Comparison of ENCODE assay signal across 1 cellular context in genomic region chr17:8189711-8190477, GRCh38.
TF ChIP-seq lines count a peak whose summit lies in the region.

TSS of gene BORCS6 (minus strand) at chr17:8190180. CDS start at chr17:8190140, 40 bp downstream.

TF ChIP-seq in HepG2, 621 proteins besides CTCF, POLR2A, EP300 and RAD21 (continued from another document and continues in another):
- TF ChIP-seq ZNF383 (CRISPR knock-in tag; IDR thresholded peaks at IDR 0.05; ENCODE audit: borderline replicate concordance) (peak; percentile 93; the same call in 1 of the 2 replicates), MLXIP (CRISPR knock-in tag; IDR thresholded peaks at IDR 0.05; ENCODE audit: borderline replicate concordance) (no peak), ZBTB26 (CRISPR knock-in tag; IDR thresholded peaks at IDR 0.05; ENCODE audit: borderline replicate concordance) (no peak), HNRNPLL (IDR thresholded peaks at IDR 0.05; ENCODE audit: low read depth, low read length, poor library complexity, severe bottlenecking) (peak; percentile 20), ONECUT2 (CRISPR knock-in tag; IDR thresholded peaks at IDR 0.05) (no peak), FOXK1 (CRISPR knock-in tag; IDR thresholded peaks at IDR 0.05; ENCODE audit: borderline replicate concordance, low read depth) (peak; percentile 32; the same call in 1 of the 2 replicates), TFDP1 (CRISPR knock-in tag; IDR thresholded peaks at IDR 0.05; ENCODE audit: borderline replicate concordance) (no peak; the same call in 1 of the 2 replicates), NR2C2 (CRISPR knock-in tag; IDR thresholded peaks at IDR 0.05; ENCODE audit: borderline replicate concordance) (peak; percentile 38; the same call in 1 of the 2 replicates), ZFP37 (CRISPR knock-in tag; IDR thresholded peaks at IDR 0.05; ENCODE audit: borderline replicate concordance) (no peak), RELA (CRISPR knock-in tag; IDR thresholded peaks at IDR 0.05) (no peak), TP53 (CRISPR knock-in tag; conservative IDR thresholded peaks at IDR 0.05) (0 out of 2 replicates have a peak, but pooled peaks have one; percentile 68), SMARCE1 (IDR thresholded peaks at IDR 0.05; ENCODE audit: borderline replicate concordance) (no peak), LCORL (IDR thresholded peaks at IDR 0.05) (no peak), LCORL (CRISPR knock-in tag; IDR thresholded peaks at IDR 0.05) (peak; percentile 9; the same call in 1 of the 2 replicates), CEBPB (IDR thresholded peaks at IDR 0.05; ENCODE audit: borderline replicate concordance, low read depth, low read length) (no peak), MYC (CRISPR knock-in tag; IDR thresholded peaks at IDR 0.05; ENCODE audit: borderline replicate concordance) (peak; percentile 53; the same call in 1 of the 2 replicates), PHF8 (CRISPR knock-in tag; IDR thresholded peaks at IDR 0.05) (peak; percentile 71), ZNF775 (CRISPR knock-in tag; IDR thresholded peaks at IDR 0.05; ENCODE audit: borderline replicate concordance) (no peak), ZNF790 (CRISPR knock-in tag; IDR thresholded peaks at IDR 0.05; ENCODE audit: borderline replicate concordance) (no peak), ZNF292 (CRISPR knock-in tag; IDR thresholded peaks at IDR 0.05; ENCODE audit: borderline replicate concordance, low read depth) (no peak), ZNF34 (CRISPR knock-in tag; IDR thresholded peaks at IDR 0.05; ENCODE audit: borderline replicate concordance) (0 out of 2 replicates have a peak, but pooled peaks have one; percentile 49), ZNF558 (CRISPR knock-in tag; IDR thresholded peaks at IDR 0.05; ENCODE audit: borderline replicate concordance) (no peak), ZNF704 (CRISPR knock-in tag; IDR thresholded peaks at IDR 0.05; ENCODE audit: borderline replicate concordance) (no peak), ZNF414 (CRISPR knock-in tag; IDR thresholded peaks at IDR 0.05) (no peak), NPAS2 (CRISPR knock-in tag; IDR thresholded peaks at IDR 0.05; ENCODE audit: borderline replicate concordance) (no peak), BORCS8-MEF2B (CRISPR knock-in tag; IDR thresholded peaks at IDR 0.05) (0 out of 2 replicates have a peak, but pooled peaks have one; percentile 42), ZNF225 (CRISPR knock-in tag; IDR thresholded peaks at IDR 0.05) (no peak)
- TF ChIP-seq, protein P1, sequence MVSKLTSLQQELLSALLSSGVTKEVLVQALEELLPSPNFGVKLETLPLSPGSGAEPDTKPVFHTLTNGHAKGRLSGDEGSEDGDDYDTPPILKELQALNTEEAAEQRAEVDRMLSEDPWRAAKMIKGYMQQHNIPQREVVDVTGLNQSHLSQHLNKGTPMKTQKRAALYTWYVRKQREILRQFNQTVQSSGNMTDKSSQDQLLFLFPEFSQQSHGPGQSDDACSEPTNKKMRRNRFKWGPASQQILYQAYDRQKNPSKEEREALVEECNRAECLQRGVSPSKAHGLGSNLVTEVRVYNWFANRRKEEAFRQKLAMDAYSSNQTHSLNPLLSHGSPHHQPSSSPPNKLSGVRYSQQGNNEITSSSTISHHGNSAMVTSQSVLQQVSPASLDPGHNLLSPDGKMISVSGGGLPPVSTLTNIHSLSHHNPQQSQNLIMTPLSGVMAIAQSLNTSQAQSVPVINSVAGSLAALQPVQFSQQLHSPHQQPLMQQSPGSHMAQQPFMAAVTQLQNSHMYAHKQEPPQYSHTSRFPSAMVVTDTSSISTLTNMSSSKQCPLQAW (CRISPR knock-in tag; IDR thresholded peaks at IDR 0.05) = peak; percentile 46; the same call in 1 of the 2 replicates
- TF ChIP-seq, protein P2, sequence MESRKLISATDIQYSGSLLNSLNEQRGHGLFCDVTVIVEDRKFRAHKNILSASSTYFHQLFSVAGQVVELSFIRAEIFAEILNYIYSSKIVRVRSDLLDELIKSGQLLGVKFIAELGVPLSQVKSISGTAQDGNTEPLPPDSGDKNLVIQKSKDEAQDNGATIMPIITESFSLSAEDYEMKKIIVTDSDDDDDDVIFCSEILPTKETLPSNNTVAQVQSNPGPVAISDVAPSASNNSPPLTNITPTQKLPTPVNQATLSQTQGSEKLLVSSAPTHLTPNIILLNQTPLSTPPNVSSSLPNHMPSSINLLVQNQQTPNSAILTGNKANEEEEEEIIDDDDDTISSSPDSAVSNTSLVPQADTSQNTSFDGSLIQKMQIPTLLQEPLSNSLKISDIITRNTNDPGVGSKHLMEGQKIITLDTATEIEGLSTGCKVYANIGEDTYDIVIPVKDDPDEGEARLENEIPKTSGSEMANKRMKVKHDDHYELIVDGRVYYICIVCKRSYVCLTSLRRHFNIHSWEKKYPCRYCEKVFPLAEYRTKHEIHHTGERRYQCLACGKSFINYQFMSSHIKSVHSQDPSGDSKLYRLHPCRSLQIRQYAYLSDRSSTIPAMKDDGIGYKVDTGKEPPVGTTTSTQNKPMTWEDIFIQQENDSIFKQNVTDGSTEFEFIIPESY (CRISPR knock-in tag; IDR thresholded peaks at IDR 0.05) = no peak
- TF ChIP-seq, protein P3, sequence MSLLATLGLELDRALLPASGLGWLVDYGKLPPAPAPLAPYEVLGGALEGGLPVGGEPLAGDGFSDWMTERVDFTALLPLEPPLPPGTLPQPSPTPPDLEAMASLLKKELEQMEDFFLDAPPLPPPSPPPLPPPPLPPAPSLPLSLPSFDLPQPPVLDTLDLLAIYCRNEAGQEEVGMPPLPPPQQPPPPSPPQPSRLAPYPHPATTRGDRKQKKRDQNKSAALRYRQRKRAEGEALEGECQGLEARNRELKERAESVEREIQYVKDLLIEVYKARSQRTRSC (CRISPR knock-in tag; IDR thresholded peaks at IDR 0.05; ENCODE audit: low read depth) = no peak
- TF ChIP-seq, protein P4, sequence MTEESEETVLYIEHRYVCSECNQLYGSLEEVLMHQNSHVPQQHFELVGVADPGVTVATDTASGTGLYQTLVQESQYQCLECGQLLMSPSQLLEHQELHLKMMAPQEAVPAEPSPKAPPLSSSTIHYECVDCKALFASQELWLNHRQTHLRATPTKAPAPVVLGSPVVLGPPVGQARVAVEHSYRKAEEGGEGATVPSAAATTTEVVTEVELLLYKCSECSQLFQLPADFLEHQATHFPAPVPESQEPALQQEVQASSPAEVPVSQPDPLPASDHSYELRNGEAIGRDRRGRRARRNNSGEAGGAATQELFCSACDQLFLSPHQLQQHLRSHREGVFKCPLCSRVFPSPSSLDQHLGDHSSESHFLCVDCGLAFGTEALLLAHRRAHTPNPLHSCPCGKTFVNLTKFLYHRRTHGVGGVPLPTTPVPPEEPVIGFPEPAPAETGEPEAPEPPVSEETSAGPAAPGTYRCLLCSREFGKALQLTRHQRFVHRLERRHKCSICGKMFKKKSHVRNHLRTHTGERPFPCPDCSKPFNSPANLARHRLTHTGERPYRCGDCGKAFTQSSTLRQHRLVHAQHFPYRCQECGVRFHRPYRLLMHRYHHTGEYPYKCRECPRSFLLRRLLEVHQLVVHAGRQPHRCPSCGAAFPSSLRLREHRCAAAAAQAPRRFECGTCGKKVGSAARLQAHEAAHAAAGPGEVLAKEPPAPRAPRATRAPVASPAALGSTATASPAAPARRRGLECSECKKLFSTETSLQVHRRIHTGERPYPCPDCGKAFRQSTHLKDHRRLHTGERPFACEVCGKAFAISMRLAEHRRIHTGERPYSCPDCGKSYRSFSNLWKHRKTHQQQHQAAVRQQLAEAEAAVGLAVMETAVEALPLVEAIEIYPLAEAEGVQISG (CRISPR knock-in tag; IDR thresholded peaks at IDR 0.05) = peak; percentile 53
- TF ChIP-seq, protein P5, sequence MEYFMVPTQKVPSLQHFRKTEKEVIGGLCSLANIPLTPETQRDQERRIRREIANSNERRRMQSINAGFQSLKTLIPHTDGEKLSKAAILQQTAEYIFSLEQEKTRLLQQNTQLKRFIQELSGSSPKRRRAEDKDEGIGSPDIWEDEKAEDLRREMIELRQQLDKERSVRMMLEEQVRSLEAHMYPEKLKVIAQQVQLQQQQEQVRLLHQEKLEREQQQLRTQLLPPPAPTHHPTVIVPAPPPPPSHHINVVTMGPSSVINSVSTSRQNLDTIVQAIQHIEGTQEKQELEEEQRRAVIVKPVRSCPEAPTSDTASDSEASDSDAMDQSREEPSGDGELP (IDR thresholded peaks at IDR 0.05; ENCODE audit: borderline replicate concordance, low read depth) = peak; percentile 82; the same call in 1 of the 2 replicates
- TF ChIP-seq, protein P6, sequence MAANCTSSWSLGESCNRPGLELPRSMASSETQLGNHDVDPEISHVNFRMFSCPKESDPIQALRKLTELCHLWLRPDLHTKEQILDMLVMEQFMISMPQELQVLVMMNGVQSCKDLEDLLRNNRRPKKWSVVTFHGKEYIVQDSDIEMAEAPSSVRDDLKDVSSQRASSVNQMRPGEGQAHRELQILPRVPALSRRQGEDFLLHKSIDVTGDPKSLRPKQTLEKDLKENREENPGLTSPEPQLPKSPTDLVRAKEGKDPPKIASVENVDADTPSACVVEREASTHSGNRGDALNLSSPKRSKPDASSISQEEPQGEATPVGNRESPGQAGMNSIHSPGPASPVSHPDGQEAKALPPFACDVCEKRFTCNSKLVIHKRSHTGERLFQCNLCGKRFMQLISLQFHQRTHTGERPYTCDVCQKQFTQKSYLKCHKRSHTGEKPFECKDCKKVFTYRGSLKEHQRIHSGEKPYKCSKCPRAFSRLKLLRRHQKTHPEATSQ (CRISPR knock-in tag; IDR thresholded peaks at IDR 0.05; ENCODE audit: borderline replicate concordance) = no peak
- TF ChIP-seq, protein P7, sequence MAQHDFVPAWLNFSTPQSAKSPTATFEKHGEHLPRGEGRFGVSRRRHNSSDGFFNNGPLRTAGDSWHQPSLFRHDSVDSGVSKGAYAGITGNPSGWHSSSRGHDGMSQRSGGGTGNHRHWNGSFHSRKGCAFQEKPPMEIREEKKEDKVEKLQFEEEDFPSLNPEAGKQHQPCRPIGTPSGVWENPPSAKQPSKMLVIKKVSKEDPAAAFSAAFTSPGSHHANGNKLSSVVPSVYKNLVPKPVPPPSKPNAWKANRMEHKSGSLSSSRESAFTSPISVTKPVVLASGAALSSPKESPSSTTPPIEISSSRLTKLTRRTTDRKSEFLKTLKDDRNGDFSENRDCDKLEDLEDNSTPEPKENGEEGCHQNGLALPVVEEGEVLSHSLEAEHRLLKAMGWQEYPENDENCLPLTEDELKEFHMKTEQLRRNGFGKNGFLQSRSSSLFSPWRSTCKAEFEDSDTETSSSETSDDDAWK (CRISPR knock-in tag; IDR thresholded peaks at IDR 0.05) = no peak
- TF ChIP-seq, protein P8, sequence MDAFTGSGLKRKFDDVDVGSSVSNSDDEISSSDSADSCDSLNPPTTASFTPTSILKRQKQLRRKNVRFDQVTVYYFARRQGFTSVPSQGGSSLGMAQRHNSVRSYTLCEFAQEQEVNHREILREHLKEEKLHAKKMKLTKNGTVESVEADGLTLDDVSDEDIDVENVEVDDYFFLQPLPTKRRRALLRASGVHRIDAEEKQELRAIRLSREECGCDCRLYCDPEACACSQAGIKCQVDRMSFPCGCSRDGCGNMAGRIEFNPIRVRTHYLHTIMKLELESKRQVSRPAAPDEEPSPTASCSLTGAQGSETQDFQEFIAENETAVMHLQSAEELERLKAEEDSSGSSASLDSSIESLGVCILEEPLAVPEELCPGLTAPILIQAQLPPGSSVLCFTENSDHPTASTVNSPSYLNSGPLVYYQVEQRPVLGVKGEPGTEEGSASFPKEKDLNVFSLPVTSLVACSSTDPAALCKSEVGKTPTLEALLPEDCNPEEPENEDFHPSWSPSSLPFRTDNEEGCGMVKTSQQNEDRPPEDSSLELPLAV (CRISPR knock-in tag; conservative IDR thresholded peaks at IDR 0.05; ENCODE audit: low read depth) = no peak
